In genomic region chr15:59819047-59819446, GRCh38 we compare ENCODE assay signal across 17 cellular contexts.
DNase-seq lines count a peak whose midpoint lies in the region; ATAC-seq lines count a peak whose summit lies in the region.
"Had no signal": no experiment of that assay in that cellular context is flagged by ENCODE, and none has a peak within 500 bp of the region (broad histone marks: within the 10 kb centered on the region; RNA-seq: fewer than 3 reads in every experiment).

No MANE protein-coding gene starts in this region.

- ATAC-seq in left ventricle myocardium superior, result no peak

- H3K27me3 ChIP-seq in SJCRH30, result no peaks in the 10 kb centered on the region

- intact Hi-C loops in left ventricle myocardium superior (cut with micrococcal nuclease), result no loop called here

- H3K9me3 ChIP-seq in SJCRH30 (replicated peaks), result 0 out of 2 replicates have a peak, but pooled peaks cover 6% of the 10 kb centered on the region

- DNase-seq in NCI-H526 (lab: John Stamatoyannopoulos, UW), result peak; percentile 2 to 38
- DNase-seq in NCI-H526 treated with DMSO at 0.1 percent for 48 hours (lab: John Stamatoyannopoulos, UW), result no peak
- DNase-seq in NCI-H446 treated with DMSO at 0.1 percent for 48 hours (lab: John Stamatoyannopoulos, UW), result peak; percentile 5
- DNase-seq in SJCRH30, result peak; percentile 35 to 65
- no peak for DNase-seq in left ventricle myocardium superior
- no peak for DNase-seq in NCI-H2171 treated with DMSO at 0.1 percent for 48 hours (lab: John Stamatoyannopoulos, UW)
- DNase-seq in DMS114 treated with DMSO at 0.1 percent for 48 hours (lab: John Stamatoyannopoulos, UW; ENCODE audit: unreplicated experiment), result no peak
- no peak for DNase-seq in NCI-H748 (lab: John Stamatoyannopoulos, UW; ENCODE audit: unreplicated experiment)
- DNase-seq: 8988T, DMS 273 treated with DMSO at 0.1 percent for 48 hours, GDM1, GM23248, HCEC 1CT, NCI-H1105 treated with DMSO at 0.1 percent for 48 hours, NCI-H1930, NCI-H510A treated with DMSO at 0.1 percent for 48 hours, RPMI8226 had no signal

- no peaks in the 10 kb centered on the region for H3K36me3 ChIP-seq in SJCRH30

- H3K4me1 ChIP-seq in SJCRH30, result peaks cover 15% of the 10 kb centered on the region

- H3K27ac ChIP-seq in SJCRH30, result peak overlapping the region; percentile 20; the same call in 1 of the 2 replicates
- H3K27ac ChIP-seq: GM23248 had no signal

- 0 out of 2 replicates have a peak overlapping the region, but pooled peaks have one; percentile 19 for H3K4me3 ChIP-seq in SJCRH30
- H3K4me3 ChIP-seq: GM23248 had no signal

Comparison
In these comparisons a context has a peak if more than half of its experiments do, and no peak if none do; other contexts are left out.
1. DNase-seq: peak in NCI-H526 (2 of 2), NCI-H446 treated with DMSO at 0.1 percent for 48 hours (single experiment) and SJCRH30 (2 of 2); none in NCI-H526 treated with DMSO at 0.1 percent for 48 hours (single experiment), left ventricle myocardium superior (single experiment), NCI-H2171 treated with DMSO at 0.1 percent for 48 hours (single experiment), DMS114 treated with DMSO at 0.1 percent for 48 hours (single experiment) and NCI-H748 (single experiment).